Comparison of ENCODE assay signal across 11 cellular contexts in the genomic region with DNA sequence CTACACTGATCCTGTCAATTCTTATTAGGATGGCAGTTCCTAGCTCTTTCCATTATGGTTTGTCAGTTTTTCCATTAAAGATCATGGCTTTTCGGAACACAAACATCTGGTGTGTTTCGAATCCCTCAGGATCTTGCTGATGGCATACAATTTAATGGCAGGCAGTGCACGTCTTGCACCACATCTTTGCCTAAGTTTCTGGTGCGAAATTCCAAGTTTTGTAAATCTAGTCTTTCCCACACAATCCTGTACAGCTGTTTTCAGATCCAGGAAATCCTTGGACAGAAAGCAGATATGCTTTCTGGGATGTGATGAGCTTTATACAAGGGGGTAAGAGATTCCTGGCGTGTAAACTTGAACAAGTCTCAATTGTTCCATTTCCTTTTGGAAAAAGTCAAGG.
DNase-seq lines count a peak whose midpoint lies in the region; ATAC-seq, FAIRE-seq and TF ChIP-seq lines count a peak whose summit lies in the region.
"Had no signal": no experiment of that assay in that cellular context is flagged by ENCODE, and none has a peak within 500 bp of the region (broad histone marks: within the 10 kb centered on the region; RNA-seq: fewer than 3 reads in every experiment).

No MANE protein-coding gene starts in this region.

- H3K27ac ChIP-seq in angular gyrus (ENCODE audit: low read depth, low read length), result peak overlapping the region; percentile 16
- H3K27ac ChIP-seq in pancreas, result peak overlapping the region in 1 of 4 donors; percentile 4
- H3K27ac ChIP-seq: brain microvascular endothelial cell had no signal

- no peaks in the 10 kb centered on the region for H3K36me3 ChIP-seq in pancreas
- H3K36me3 ChIP-seq: brain microvascular endothelial cell had no signal

- no peaks in the 10 kb centered on the region for H3K9me3 Mint-ChIP-seq in Calu3 (ENCODE audit: low read depth, unreplicated experiment)
- H3K9me3 Mint-ChIP-seq: CD8-positive, alpha-beta memory T cell had no signal

- H3K4me1 ChIP-seq in pancreas, result no peaks in the 10 kb centered on the region

- CTCF ChIA-PET in Calu3 (lab: Charles Lee), result interaction anchor here (0.6 to 1.3 kb wide), 8 partner anchors 54 to 629 kb away, joined by 3 to 4 read pairs (median 3); no protein-coding TSS in a partner anchor

- no peak overlapping the region for H3K4me3 Mint-ChIP-seq in Calu3 (ENCODE audit: low read depth, unreplicated experiment)
- H3K4me3 Mint-ChIP-seq: CD8-positive, alpha-beta memory T cell had no signal

- DNase-seq in Right ventricle myocardium superior (no peak), pancreas (no peak), left colon (no peak), T1000 (lab: John Stamatoyannopoulos, UW) (no peak), Calu3 (no peak)
- no peak for DNase-seq in stimulated activated CD4-positive, alpha-beta T cell treated with anti-CD3 and anti-CD28 coated beads, Interleukin-4, amount 100 ng/mL, for 4 hours
- DNase-seq: activated gamma-delta T cell; CD8-positive, alpha-beta memory T cell; NCI-H1048 had no signal

- no peak overlapping the region for H3K4me3 ChIP-seq in pancreas

- BruUV-seq in Calu3 (replicated peaks; lab: Mats Ljungman, UMichigan), result no TSS peak

- H3K4me1 Mint-ChIP-seq in Calu3 (ENCODE audit: low read depth, unreplicated experiment), result peaks cover 7% of the 10 kb centered on the region
- H3K4me1 Mint-ChIP-seq: CD8-positive, alpha-beta memory T cell had no signal

- H3K27me3 ChIP-seq in pancreas, result no peaks in the 10 kb centered on the region
- H3K27me3 ChIP-seq: brain microvascular endothelial cell had no signal

- no peaks in the 10 kb centered on the region for H3K9me3 ChIP-seq in pancreas

- FAIRE-seq in pancreas (lab: Jason Lieb, UNC), result no peak

- no peak overlapping the region for H3K27ac Mint-ChIP-seq in Calu3 (ENCODE audit: unreplicated experiment)
- H3K27ac Mint-ChIP-seq: CD8-positive, alpha-beta memory T cell had no signal

- TF ChIP-seq CTCF in pancreas (IDR thresholded peaks at IDR 0.05), result no peak
- TF ChIP-seq CTCF in Calu3 (IDR thresholded peaks at IDR 0.05; ENCODE audit: unreplicated experiment), result no peak

- ATAC-seq in Right ventricle myocardium superior (ENCODE audit: poor library complexity) (peak; percentile 81), pancreas (peak; percentile 30 to 48 (median 42)), left colon (no peak)

- 40 to 53% methylated on average over 5 of the region's 5 CpGs for WGBS in pancreas, 2 donors

- H3K27me3 Mint-ChIP-seq in Calu3 (ENCODE audit: unreplicated experiment), result peaks cover 19% of the 10 kb centered on the region

- intact Hi-C loops in Right ventricle myocardium superior (cut with DNase I), result loop anchor here (10.0 kb wide), 1 partner anchor 167 kb away; no protein-coding TSS in a partner anchor
- intact Hi-C loops in pancreas (cut with DNase I), result no loop called here
- intact Hi-C loops in left colon (cut with DNase I, micrococcal nuclease), result loop anchor here in 1 of 2 donors (5.0 to 10.0 kb wide), 2 partner anchors 167 to 670 kb away; no protein-coding TSS in a partner anchor
- intact Hi-C loops in Calu3 (cut with micrococcal nuclease; ENCODE audit: unreplicated experiment), result loop anchor here (1.0 to 10.0 kb wide), 8 partner anchors 125 to 670 kb away; no protein-coding TSS in a partner anchor

- H3K36me3 Mint-ChIP-seq in Calu3 (ENCODE audit: insufficient read depth, unreplicated experiment), result no peaks in the 10 kb centered on the region
- H3K36me3 Mint-ChIP-seq: CD8-positive, alpha-beta memory T cell had no signal

Comparison
In these comparisons a context has a peak if more than half of its experiments do, and no peak if none do; other contexts are left out.
1. intact Hi-C loops: an anchor here in Right ventricle myocardium superior (10.0 kb wide) and Calu3 (1.0 to 10.0 kb wide); none called in pancreas.